8 cellular contexts compared by ENCODE assay signal in genomic region chr2:99180755-99181647, GRCh38. TPM values are rescaled to one million over a fixed set of nuclear protein-coding genes. Genes with fewer than 3 reads are reported as not detected.
DNase-seq lines count a peak whose midpoint lies in the region; ATAC-seq, FAIRE-seq and TF ChIP-seq lines count a peak whose summit lies in the region.

MITD1 (minus strand) TSS chr2:99181058; CDS start chr2:99180981, 77 bp downstream.
MRPL30 (plus strand) TSS chr2:99181184; CDS start chr2:99186204, 5,020 bp downstream.

- 0 to 1% (median 0%) methylated on average over 29 to 39 of the region's 39 CpGs for WGBS in adrenal gland, 4 donors
- 0 to 1% (median 0%) methylated on average over 39 of the region's 39 CpGs for WGBS in heart left ventricle, 4 donors

- no peak for TF ChIP-seq CTCF in adrenal gland (IDR thresholded peaks at IDR 0.05)
- no peak for TF ChIP-seq CTCF in heart left ventricle (IDR thresholded peaks at IDR 0.05)
- no peak for TF ChIP-seq CTCF in type B pancreatic cell (conservative IDR thresholded peaks at IDR 0.05)

- peak within 1 kb of the TSS; percentile 100 for H3K4me3 Mint-ChIP-seq in type B pancreatic cell

- peaks cover 4% of the 10 kb centered on the region for H3K36me3 Mint-ChIP-seq in type B pancreatic cell

- intact Hi-C loops in adrenal gland (cut with DNase I) (loop anchor here in 1 of 2 donors (10.0 kb wide), 1 partner anchor 154 kb away; the partner anchor contains the start of genes EIF5B and TXNDC9), heart left ventricle (cut with DNase I) (loop anchor here in 8 of 10 donors (1.0 to 10.0 kb wide), 7 partner anchors 27 to 314 kb away; partner anchors contain the start of genes TXNDC9 (in 8 of the 8), EIF5B (in 6 of the 8), REV1 (in 3 of the 8) and C2orf15 (in 1 of the 8))

- H3K27ac Mint-ChIP-seq in type B pancreatic cell = peak within 1 kb of the TSS; percentile 94

- H3K9me3 ChIP-seq in adrenal gland (replicated peaks in 1 of 3) (no peaks in the 10 kb centered on the region), heart left ventricle (no peaks in the 10 kb centered on the region)

- H3K9me3 Mint-ChIP-seq in type B pancreatic cell = no peaks in the 10 kb centered on the region

- H3K27me3 ChIP-seq in adrenal gland (no peaks in the 10 kb centered on the region), heart left ventricle (no peaks in the 10 kb centered on the region)

- H3K27me3 Mint-ChIP-seq in type B pancreatic cell = no peaks in the 10 kb centered on the region

- H3K4me1 ChIP-seq in adrenal gland (replicated peaks in 1 of 2) = peaks cover 22 to 44% of the 10 kb centered on the region in 2 donors
- peaks cover 4 to 56% (median 28%) of the 10 kb centered on the region in 12 donors for H3K4me1 ChIP-seq in heart left ventricle

- peak; percentile 95 for FAIRE-seq in GM12892 (lab: Jason Lieb, UNC)

- H3K4me3 ChIP-seq in adrenal gland (peak within 1 kb of the TSS; percentile 45 to 80 (median 59)), heart left ventricle (peak within 1 kb of the TSS; percentile 66 to 92 (median 80))

- ATAC-seq in HG02852 (IDR thresholded peaks at IDR 0.05; ENCODE audit: unreplicated experiment) (peak; percentile 91), heart left ventricle (peak; percentile 98 to 99 (median 98))

- peak within 1 kb of the TSS; percentile 15 to 90 (median 68) for H3K27ac ChIP-seq in adrenal gland
- H3K27ac ChIP-seq in heart left ventricle = peak within 1 kb of the TSS in 11 of 12 donors; percentile 57 to 92 (median 78)

- peak; percentile 59 for DNase-seq in GM12892 (ENCODE audit: insufficient read length)
- DNase-seq in NCI-H146 (lab: John Stamatoyannopoulos, UW) = peak; percentile 93
- peak; percentile 81 to 93 (median 88) for DNase-seq in T-helper 1 cell
- peak; percentile 90 to 98 (median 95) for DNase-seq in adrenal gland
- peak; percentile 92 to 94 (median 93) for DNase-seq in heart left ventricle
- DNase-seq in pons (ENCODE audit: low spot score) = peak; percentile 96
- peak; percentile 91 for DNase-seq in type B pancreatic cell (ENCODE audit: extremely low spot score, unreplicated experiment)

- peak; percentile 95 for TF ChIP-seq POLR2A in GM12892 (IDR thresholded peaks at IDR 0.05; ENCODE audit: low read depth, low read length)
- peak; percentile 65 to 84 for TF ChIP-seq POLR2A in adrenal gland (IDR thresholded peaks at IDR 0.05)
- peak in 1 of 2 donors; percentile 77 for TF ChIP-seq POLR2A in heart left ventricle (IDR thresholded peaks at IDR 0.05)

- peaks cover 37% of the 10 kb centered on the region for H3K4me1 Mint-ChIP-seq in type B pancreatic cell (ENCODE audit: unreplicated experiment)

- H3K36me3 ChIP-seq in adrenal gland (replicated peaks in 1 of 2) (no peaks in the 10 kb centered on the region), heart left ventricle (peaks cover 0 to 10% (median 0%) of the 10 kb centered on the region in 9 donors)

RNA-seq across cellular contexts. Expression of gene MITD1, which starts in this region (rescaled TPM):
- 66.8 TPM for polyA plus RNA-seq in GM12892 (2012; ENCODE audit: missing spikeins)
- total RNA-seq in adrenal gland = 10 to 100 TPM; 14.4 to 36.9 (median 23.0) TPM
- polyA plus RNA-seq in adrenal gland = 10 to 100 TPM; 42.7 to 70.1 (median 51.1) TPM
- 10 to 100 TPM in 8 of 9 donors, 1 to 10 TPM in 1; 8.4 to 16.4 (median 14.0) TPM for total RNA-seq in heart left ventricle
- 10 to 100 TPM; 21.7 to 22.6 TPM for polyA plus RNA-seq in heart left ventricle
- 27.8 and 30.0 TPM in 2 replicates for total RNA-seq in type B pancreatic cell (ENCODE audit: low replicate concordance)

RNA-seq across cellular contexts. Expression of gene MRPL30, which starts in this region (rescaled TPM):
- 38.6 TPM for polyA plus RNA-seq in GM12892 (2012; ENCODE audit: missing spikeins)
- total RNA-seq in adrenal gland (10 to 100 TPM; 25.4 to 38.1 (median 30.5) TPM), heart left ventricle (10 to 100 TPM; 26.4 to 38.3 (median 34.3) TPM), type B pancreatic cell (ENCODE audit: low replicate concordance) (25.1 and 38.4 TPM in 2 replicates)
- polyA plus RNA-seq in adrenal gland (10 to 100 TPM; 16.8 to 51.5 (median 17.4) TPM), heart left ventricle (10 to 100 TPM; 24.9 to 30.7 TPM)

Comparison
In these comparisons a context has a peak if more than half of its experiments do, and no peak if none do; other contexts are left out.
1. Peak in every context shown above with its lines: DNase-seq, ATAC-seq, H3K4me3 ChIP-seq and H3K27ac ChIP-seq.